ENCODE assay signal across 1 cellular context in the genomic region with DNA sequence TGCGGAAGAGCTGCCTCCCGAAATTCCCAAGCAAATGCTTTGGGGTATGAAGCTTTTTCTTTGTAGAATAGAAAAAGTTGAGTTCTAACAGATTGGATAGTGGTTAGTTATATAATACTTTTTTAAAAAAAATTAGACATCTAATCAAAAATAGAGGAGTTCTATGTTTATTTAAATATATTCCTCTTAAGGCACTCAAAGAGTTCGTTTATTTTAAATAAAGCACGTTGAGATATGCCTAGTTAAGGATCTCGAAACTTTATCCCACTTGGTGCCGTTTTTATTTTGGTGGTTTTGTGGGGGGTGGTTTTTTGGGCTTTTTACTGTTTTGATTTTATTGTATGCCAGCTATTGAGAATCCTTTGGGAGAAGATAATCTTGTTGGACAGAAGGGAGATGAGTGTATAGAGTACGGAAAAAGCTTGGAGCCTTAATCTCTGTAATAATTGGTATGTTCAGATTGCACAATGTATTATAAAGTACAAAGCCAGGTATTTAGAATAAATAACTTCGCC.
TF ChIP-seq lines count a peak whose summit lies in the region.

No MANE protein-coding gene starts in this region.

TF ChIP-seq in K562, 482 proteins besides CTCF, POLR2A, EP300 and RAD21:
- TF ChIP-seq, protein P1, sequence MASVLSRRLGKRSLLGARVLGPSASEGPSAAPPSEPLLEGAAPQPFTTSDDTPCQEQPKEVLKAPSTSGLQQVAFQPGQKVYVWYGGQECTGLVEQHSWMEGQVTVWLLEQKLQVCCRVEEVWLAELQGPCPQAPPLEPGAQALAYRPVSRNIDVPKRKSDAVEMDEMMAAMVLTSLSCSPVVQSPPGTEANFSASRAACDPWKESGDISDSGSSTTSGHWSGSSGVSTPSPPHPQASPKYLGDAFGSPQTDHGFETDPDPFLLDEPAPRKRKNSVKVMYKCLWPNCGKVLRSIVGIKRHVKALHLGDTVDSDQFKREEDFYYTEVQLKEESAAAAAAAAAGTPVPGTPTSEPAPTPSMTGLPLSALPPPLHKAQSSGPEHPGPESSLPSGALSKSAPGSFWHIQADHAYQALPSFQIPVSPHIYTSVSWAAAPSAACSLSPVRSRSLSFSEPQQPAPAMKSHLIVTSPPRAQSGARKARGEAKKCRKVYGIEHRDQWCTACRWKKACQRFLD (CRISPR knock-in tag; IDR thresholded peaks at IDR 0.05) = no peak
- no peak for TF ChIP-seq CXXC5 (CRISPR knock-in tag; IDR thresholded peaks at IDR 0.05)
- TF ChIP-seq CBX8 (IDR thresholded peaks at IDR 0.05; ENCODE audit: borderline replicate concordance, extremely low read depth, low read depth, low read length, poor library complexity, severe bottlenecking) = no peak
- peak in 1 of 2 experiments; percentile 35; a peak in 1 of 4 replicates for TF ChIP-seq NRF1 (conservative IDR thresholded peaks at IDR 0.05 in 1 of 2, IDR thresholded peaks at IDR 0.05 in 1 of 2)
